11 cellular contexts compared by ENCODE assay signal in genomic region chr3:63966871-63967270, GRCh38. TPM values are rescaled to one million over a fixed set of nuclear protein-coding genes. Genes with fewer than 3 reads are reported as not detected.
DNase-seq lines count a peak whose midpoint lies in the region; ATAC-seq and TF ChIP-seq lines count a peak whose summit lies in the region.
"Had no signal": no experiment of that assay in that cellular context is flagged by ENCODE, and none has a peak within 500 bp of the region (broad histone marks: within the 10 kb centered on the region; RNA-seq: fewer than 3 reads in every experiment).

No MANE protein-coding gene starts in this region.

- no peaks in the 10 kb centered on the region for H3K9me3 Mint-ChIP-seq in activated CD8-positive, alpha-beta memory T cell treated with anti-CD3 and anti-CD28 coated beads, Interleukin-2, amount 10 ng/mL, durations not matched to agents 7 days and 5 days (ENCODE audit: low read depth)
- H3K9me3 Mint-ChIP-seq in activated naive CD8-positive, alpha-beta T cell (ENCODE audit: low read depth) = no peaks in the 10 kb centered on the region

- H3K27ac ChIP-seq in liver (ENCODE audit: low read depth in 1 of 2, low read length in 2 of 2) = peak overlapping the region; percentile 7 to 44
- H3K27ac ChIP-seq in stomach = peak overlapping the region; percentile 14 to 79 (median 73)

- DNase-seq in activated CD8-positive, alpha-beta memory T cell treated with anti-CD3 and anti-CD28 coated beads, Interleukin-2, amount 10 ng/mL, durations not matched to agents 7 days and 5 days = no peak
- DNase-seq in activated CD8-positive, alpha-beta memory T cell treated with anti-CD3 and anti-CD28 coated beads, Interleukin-2, amount 50 U/mL, for 4 hours = no peak
- DNase-seq in stomach = no peak
- DNase-seq in GM13976 (ENCODE audit: low spot score) = no peak
- DNase-seq in midbrain (lab: John Stamatoyannopoulos, UW) = no peak
- DNase-seq: T-helper 9 cell had no signal

- peaks cover 12% of the 10 kb centered on the region for H3K36me3 Mint-ChIP-seq in activated CD8-positive, alpha-beta memory T cell treated with anti-CD3 and anti-CD28 coated beads, Interleukin-2, amount 10 ng/mL, durations not matched to agents 7 days and 5 days
- H3K36me3 Mint-ChIP-seq in activated naive CD8-positive, alpha-beta T cell = no peaks in the 10 kb centered on the region

- peak overlapping the region; percentile 61 for H3K4me3 Mint-ChIP-seq in activated CD8-positive, alpha-beta memory T cell treated with anti-CD3 and anti-CD28 coated beads, Interleukin-2, amount 10 ng/mL, durations not matched to agents 7 days and 5 days
- peak overlapping the region; percentile 43 for H3K4me3 Mint-ChIP-seq in activated naive CD8-positive, alpha-beta T cell

- TF ChIP-seq EP300 in stomach (IDR thresholded peaks at IDR 0.05) = no peak

- H3K4me1 ChIP-seq in liver (ENCODE audit: control insufficient read depth in 4 of 4, insufficient read depth in 4 of 4, low read length in 3 of 4) (peaks cover 10 to 53% (median 49%) of the 10 kb centered on the region in 4 donors), stomach (peaks cover 40 to 92% (median 81%) of the 10 kb centered on the region in 4 donors)

- TF ChIP-seq RAD21 in liver (IDR thresholded peaks at IDR 0.05) = no peak

- H3K9ac ChIP-seq in liver (ENCODE audit: low read depth in 1 of 2, low read length in 2 of 2) = peak overlapping the region in 1 of 2 donors; percentile 68

- H3K27ac Mint-ChIP-seq in activated CD8-positive, alpha-beta memory T cell treated with anti-CD3 and anti-CD28 coated beads, Interleukin-2, amount 10 ng/mL, durations not matched to agents 7 days and 5 days = peak overlapping the region; percentile 97
- peak overlapping the region; percentile 92 for H3K27ac Mint-ChIP-seq in activated naive CD8-positive, alpha-beta T cell

- H3K4me3 ChIP-seq in liver (ENCODE audit: low read depth in 1 of 3, low read length in 3 of 3) (no peak overlapping the region), stomach (no peak overlapping the region)

- no peaks in the 10 kb centered on the region for H3K36me3 ChIP-seq in liver (ENCODE audit: control insufficient read depth in 4 of 4, insufficient read depth in 3 of 4, low read depth in 1 of 4, low read length in 3 of 4)
- H3K36me3 ChIP-seq in stomach = no peaks in the 10 kb centered on the region

- no peaks in the 10 kb centered on the region for H3K27me3 Mint-ChIP-seq in activated CD8-positive, alpha-beta memory T cell treated with anti-CD3 and anti-CD28 coated beads, Interleukin-2, amount 10 ng/mL, durations not matched to agents 7 days and 5 days
- no peaks in the 10 kb centered on the region for H3K27me3 Mint-ChIP-seq in activated naive CD8-positive, alpha-beta T cell

- whole genome bisulfite sequencing in liver = 55% methylated on average over 1 of the region's 1 CpG
- 84 to 97% (median 89%) methylated on average over 1 of the region's 1 CpG for WGBS in stomach, 5 donors

- H3K4me1 Mint-ChIP-seq in activated CD8-positive, alpha-beta memory T cell treated with anti-CD3 and anti-CD28 coated beads, Interleukin-2, amount 10 ng/mL, durations not matched to agents 7 days and 5 days = peaks cover 80% of the 10 kb centered on the region
- peaks cover 71% of the 10 kb centered on the region for H3K4me1 Mint-ChIP-seq in activated naive CD8-positive, alpha-beta T cell (ENCODE audit: low read depth)

- TF ChIP-seq POLR2A in stomach (IDR thresholded peaks at IDR 0.05) = no peak

- in situ Hi-C loops in GM13976 (cut with MboI; ENCODE audit: low sequenced_read_pairs, unreplicated experiment) = no loop called here

- no peak for TF ChIP-seq CTCF in liver (IDR thresholded peaks at IDR 0.05; ENCODE audit: low read depth, low read length, missing input control)
- no peak for TF ChIP-seq CTCF in stomach (IDR thresholded peaks at IDR 0.05)
- TF ChIP-seq CTCF in GM13976 (IDR thresholded peaks at IDR 0.05; ENCODE audit: borderline replicate concordance, control extremely low read depth, extremely low read depth, insufficient read depth, missing control alignments) = no peak

- intact Hi-C loops in stomach (cut with DNase I; ENCODE audit: low total_unique reads) = no loop called here

- H3K27me3 ChIP-seq in liver (ENCODE audit: control insufficient read depth in 4 of 4, insufficient read depth in 4 of 4, low read length in 3 of 4) (no peaks in the 10 kb centered on the region), stomach (no peaks in the 10 kb centered on the region)

- ATAC-seq in activated CD8-positive, alpha-beta memory T cell treated with anti-CD3 and anti-CD28 coated beads, Interleukin-2, amount 10 ng/mL, durations not matched to agents 7 days and 5 days = no peak
- no peak for ATAC-seq in HG03159 (IDR thresholded peaks at IDR 0.05; ENCODE audit: unreplicated experiment)

- H3K9me3 ChIP-seq in liver (ENCODE audit: control insufficient read depth in 4 of 4, low read length in 3 of 4) (no peaks in the 10 kb centered on the region), stomach (no peaks in the 10 kb centered on the region)

- CTCF ChIA-PET in activated CD8-positive, alpha-beta memory T cell treated with anti-CD3 and anti-CD28 coated beads, Interleukin-2, amount 10 ng/mL, durations not matched to agents 7 days and 5 days (lab: Charles Lee) = interaction anchor here (1.0 to 1.5 kb wide), 3 partner anchors 18 to 52 kb away, joined by 3 to 5 read pairs (median 3); no protein-coding TSS in a partner anchor

TF ChIP-seq in liver, 16 proteins besides CTCF, POLR2A, EP300 and RAD21 (continues in another document):
- TF ChIP-seq, protein P1, sequence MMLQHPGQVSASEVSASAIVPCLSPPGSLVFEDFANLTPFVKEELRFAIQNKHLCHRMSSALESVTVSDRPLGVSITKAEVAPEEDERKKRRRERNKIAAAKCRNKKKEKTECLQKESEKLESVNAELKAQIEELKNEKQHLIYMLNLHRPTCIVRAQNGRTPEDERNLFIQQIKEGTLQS (IDR thresholded peaks at IDR 0.05) = no peak
- TF ChIP-seq, protein P2, sequence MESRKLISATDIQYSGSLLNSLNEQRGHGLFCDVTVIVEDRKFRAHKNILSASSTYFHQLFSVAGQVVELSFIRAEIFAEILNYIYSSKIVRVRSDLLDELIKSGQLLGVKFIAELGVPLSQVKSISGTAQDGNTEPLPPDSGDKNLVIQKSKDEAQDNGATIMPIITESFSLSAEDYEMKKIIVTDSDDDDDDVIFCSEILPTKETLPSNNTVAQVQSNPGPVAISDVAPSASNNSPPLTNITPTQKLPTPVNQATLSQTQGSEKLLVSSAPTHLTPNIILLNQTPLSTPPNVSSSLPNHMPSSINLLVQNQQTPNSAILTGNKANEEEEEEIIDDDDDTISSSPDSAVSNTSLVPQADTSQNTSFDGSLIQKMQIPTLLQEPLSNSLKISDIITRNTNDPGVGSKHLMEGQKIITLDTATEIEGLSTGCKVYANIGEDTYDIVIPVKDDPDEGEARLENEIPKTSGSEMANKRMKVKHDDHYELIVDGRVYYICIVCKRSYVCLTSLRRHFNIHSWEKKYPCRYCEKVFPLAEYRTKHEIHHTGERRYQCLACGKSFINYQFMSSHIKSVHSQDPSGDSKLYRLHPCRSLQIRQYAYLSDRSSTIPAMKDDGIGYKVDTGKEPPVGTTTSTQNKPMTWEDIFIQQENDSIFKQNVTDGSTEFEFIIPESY (IDR thresholded peaks at IDR 0.05) = no peak
- TF ChIP-seq NR2F2 (IDR thresholded peaks at IDR 0.05) = no peak
- no peak for TF ChIP-seq HNF4A (conservative IDR thresholded peaks at IDR 0.05)
- TF ChIP-seq EGR1 (IDR thresholded peaks at IDR 0.05; ENCODE audit: low read depth in 2 of 2) = no peak
- TF ChIP-seq, protein P3, sequence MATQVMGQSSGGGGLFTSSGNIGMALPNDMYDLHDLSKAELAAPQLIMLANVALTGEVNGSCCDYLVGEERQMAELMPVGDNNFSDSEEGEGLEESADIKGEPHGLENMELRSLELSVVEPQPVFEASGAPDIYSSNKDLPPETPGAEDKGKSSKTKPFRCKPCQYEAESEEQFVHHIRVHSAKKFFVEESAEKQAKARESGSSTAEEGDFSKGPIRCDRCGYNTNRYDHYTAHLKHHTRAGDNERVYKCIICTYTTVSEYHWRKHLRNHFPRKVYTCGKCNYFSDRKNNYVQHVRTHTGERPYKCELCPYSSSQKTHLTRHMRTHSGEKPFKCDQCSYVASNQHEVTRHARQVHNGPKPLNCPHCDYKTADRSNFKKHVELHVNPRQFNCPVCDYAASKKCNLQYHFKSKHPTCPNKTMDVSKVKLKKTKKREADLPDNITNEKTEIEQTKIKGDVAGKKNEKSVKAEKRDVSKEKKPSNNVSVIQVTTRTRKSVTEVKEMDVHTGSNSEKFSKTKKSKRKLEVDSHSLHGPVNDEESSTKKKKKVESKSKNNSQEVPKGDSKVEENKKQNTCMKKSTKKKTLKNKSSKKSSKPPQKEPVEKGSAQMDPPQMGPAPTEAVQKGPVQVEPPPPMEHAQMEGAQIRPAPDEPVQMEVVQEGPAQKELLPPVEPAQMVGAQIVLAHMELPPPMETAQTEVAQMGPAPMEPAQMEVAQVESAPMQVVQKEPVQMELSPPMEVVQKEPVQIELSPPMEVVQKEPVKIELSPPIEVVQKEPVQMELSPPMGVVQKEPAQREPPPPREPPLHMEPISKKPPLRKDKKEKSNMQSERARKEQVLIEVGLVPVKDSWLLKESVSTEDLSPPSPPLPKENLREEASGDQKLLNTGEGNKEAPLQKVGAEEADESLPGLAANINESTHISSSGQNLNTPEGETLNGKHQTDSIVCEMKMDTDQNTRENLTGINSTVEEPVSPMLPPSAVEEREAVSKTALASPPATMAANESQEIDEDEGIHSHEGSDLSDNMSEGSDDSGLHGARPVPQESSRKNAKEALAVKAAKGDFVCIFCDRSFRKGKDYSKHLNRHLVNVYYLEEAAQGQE (IDR thresholded peaks at IDR 0.05) = no peak
- no peak for TF ChIP-seq GABPA (IDR thresholded peaks at IDR 0.05 in 1 of 2, conservative IDR thresholded peaks at IDR 0.05 in 1 of 2)
- no peak for TF ChIP-seq RXRA (IDR thresholded peaks at IDR 0.05)
- TF ChIP-seq YY1 (IDR thresholded peaks at IDR 0.05) = no peak
- TF ChIP-seq, protein P4, sequence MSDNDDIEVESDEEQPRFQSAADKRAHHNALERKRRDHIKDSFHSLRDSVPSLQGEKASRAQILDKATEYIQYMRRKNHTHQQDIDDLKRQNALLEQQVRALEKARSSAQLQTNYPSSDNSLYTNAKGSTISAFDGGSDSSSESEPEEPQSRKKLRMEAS (IDR thresholded peaks at IDR 0.05) = no peak
- TF ChIP-seq JUND (IDR thresholded peaks at IDR 0.05) = no peak
- no peak for TF ChIP-seq FOXA2 (IDR thresholded peaks at IDR 0.05)
- TF ChIP-seq TAF1 (conservative IDR thresholded peaks at IDR 0.05) = no peak
- no peak for TF ChIP-seq FOXA1 (IDR thresholded peaks at IDR 0.05)

RNA-seq across cellular contexts. Expression of gene SCAANT1, which starts 54.7 kb away (rescaled TPM):
- 1 to 10 TPM in 1 of 2 experiments, not detected in 1; 1.3 TPM for total RNA-seq in activated CD8-positive, alpha-beta memory T cell treated with anti-CD3 and anti-CD28 coated beads, Interleukin-2, amount 10 ng/mL, durations not matched to agents 7 days and 5 days
- total RNA-seq in liver (not detected), stomach (not detected)
- polyA plus RNA-seq in liver (not detected), stomach (not detected)
- total RNA-seq: mesenteric fat pad, skeletal muscle tissue had no signal

RNA-seq across cellular contexts. Expression of gene PSMD6, which starts 56.4 kb away (rescaled TPM):
- 10 to 100 TPM; 68.0 to 94.9 TPM for total RNA-seq in activated CD8-positive, alpha-beta memory T cell treated with anti-CD3 and anti-CD28 coated beads, Interleukin-2, amount 10 ng/mL, durations not matched to agents 7 days and 5 days
- total RNA-seq in liver (10 to 100 TPM; 54.6 to 72.7 TPM), stomach (10 to 100 TPM; 15.8 to 98.5 (median 57.4) TPM)
- polyA plus RNA-seq in liver (10 to 100 TPM; 49.3 to 55.2 TPM), stomach (10 to 100 TPM; 53.4 to 66.9 (median 53.6) TPM)
